Comparison of ENCODE assay signal across 11 cellular contexts in genomic region chr1:27403931-27404330, GRCh38. TPM values are rescaled to one million over a fixed set of nuclear protein-coding genes. Genes with fewer than 3 reads are reported as not detected.
DNase-seq lines count a peak whose midpoint lies in the region; ATAC-seq and TF ChIP-seq lines count a peak whose summit lies in the region.
"Had no signal": no experiment of that assay in that cellular context is flagged by ENCODE, and none has a peak within 500 bp of the region (broad histone marks: within the 10 kb centered on the region; RNA-seq: fewer than 3 reads in every experiment).

No MANE protein-coding gene starts in this region.

- POLR2A ChIA-PET in CD8-positive, alpha-beta T cell (lab: Charles Lee) = no interaction called here

- peak overlapping the region; percentile 66 for H3K9ac ChIP-seq in NT2/D1 (ENCODE audit: insufficient read length, low read depth)
- no peak overlapping the region for H3K9ac ChIP-seq in rectal smooth muscle tissue (ENCODE audit: low read length)

- H3K4me1 ChIP-seq in CD8-positive, alpha-beta T cell (ENCODE audit: insufficient read depth, low read length) = peaks cover 19% of the 10 kb centered on the region
- peaks cover 46% of the 10 kb centered on the region for H3K4me1 ChIP-seq in NT2/D1 (ENCODE audit: insufficient read depth, insufficient read length)
- H3K4me1 ChIP-seq in esophagus muscularis mucosa = peaks cover 73 to 84% (median 79%) of the 10 kb centered on the region in 4 donors
- peaks cover 29% of the 10 kb centered on the region for H3K4me1 ChIP-seq in rectal smooth muscle tissue (ENCODE audit: control insufficient read depth, insufficient read depth, low read length)

- H3K27ac Mint-ChIP-seq in CD8-positive, alpha-beta T cell = peak overlapping the region; percentile 91

- no peak for DNase-seq in CD8-positive, alpha-beta T cell
- DNase-seq in NT2/D1 (ENCODE audit: low read depth, low spot score) (no peak), esophagus muscularis mucosa (ENCODE audit: extremely low spot score) (no peak), dedifferentiated amniotic fluid mesenchymal stem cell (ENCODE audit: extremely low spot score) (no peak), germinal center (ENCODE audit: low spot score) (no peak), G401 (ENCODE audit: low spot score) (no peak), NCI-H2081 (lab: John Stamatoyannopoulos, UW) (no peak)
- DNase-seq: DMS153 had no signal

- no peaks in the 10 kb centered on the region for H3K27me3 Mint-ChIP-seq in CD8-positive, alpha-beta T cell (ENCODE audit: low read depth)

- peaks cover 31% of the 10 kb centered on the region for H3K36me3 Mint-ChIP-seq in CD8-positive, alpha-beta T cell

- TF ChIP-seq CTCF in CD8-positive, alpha-beta T cell (IDR thresholded peaks at IDR 0.05) = no peak
- no peak for TF ChIP-seq CTCF in esophagus muscularis mucosa (IDR thresholded peaks at IDR 0.05)

- no peaks in the 10 kb centered on the region for H3K27me3 ChIP-seq in CD8-positive, alpha-beta T cell (ENCODE audit: insufficient read depth, low read length)
- H3K27me3 ChIP-seq in NT2/D1 (ENCODE audit: insufficient read depth, insufficient read length) = no peaks in the 10 kb centered on the region
- no peaks in the 10 kb centered on the region for H3K27me3 ChIP-seq in esophagus muscularis mucosa
- H3K27me3 ChIP-seq in rectal smooth muscle tissue (ENCODE audit: control insufficient read depth, insufficient read depth, low read length) = no peaks in the 10 kb centered on the region

- no peak overlapping the region for H3K4me3 ChIP-seq in CD8-positive, alpha-beta T cell (ENCODE audit: low read depth, low read length)
- H3K4me3 ChIP-seq in NT2/D1 (ENCODE audit: insufficient read length, low read depth) (no peak overlapping the region), esophagus muscularis mucosa (peak overlapping the region in 1 of 4 donors; percentile 7), rectal smooth muscle tissue (ENCODE audit: low read length) (no peak overlapping the region)
- H3K4me3 ChIP-seq: lung had no signal

- H3K4me3 Mint-ChIP-seq in CD8-positive, alpha-beta T cell = peak overlapping the region; percentile 55

- TF ChIP-seq EP300 in esophagus muscularis mucosa (IDR thresholded peaks at IDR 0.05) = no peak

- in situ Hi-C loops in G401 (cut with HindIII; ENCODE audit: low sequenced_read_pairs) = loop anchor here (25.0 kb wide), 1 partner anchor 183 kb away; no protein-coding TSS in a partner anchor

- CTCF ChIA-PET in CD8-positive, alpha-beta T cell (lab: Charles Lee) = interaction anchor here (0.8 to 13.2 kb wide), 13 partner anchors 9 to 207 kb away, joined by 3 to 406 read pairs (median 6); partner anchors contain the start of gene AHDC1

- peaks cover 26% of the 10 kb centered on the region for H3K36me3 ChIP-seq in CD8-positive, alpha-beta T cell (ENCODE audit: insufficient read depth, low read length)
- H3K36me3 ChIP-seq in NT2/D1 (ENCODE audit: insufficient read depth, insufficient read length, low read length) (peaks cover 27% of the 10 kb centered on the region), esophagus muscularis mucosa (peaks cover 9 to 31% (median 29%) of the 10 kb centered on the region in 4 donors), rectal smooth muscle tissue (ENCODE audit: control insufficient read depth, insufficient read depth, low read length) (peaks cover 21% of the 10 kb centered on the region)

- H3K9me3 Mint-ChIP-seq in CD8-positive, alpha-beta T cell = no peaks in the 10 kb centered on the region

- no peak for TF ChIP-seq POLR2A in esophagus muscularis mucosa (IDR thresholded peaks at IDR 0.05; ENCODE audit: low read depth)

- H3K9me3 ChIP-seq in CD8-positive, alpha-beta T cell (ENCODE audit: low read length) = no peaks in the 10 kb centered on the region
- H3K9me3 ChIP-seq in NT2/D1 (ENCODE audit: insufficient read depth, low read length) (no peaks in the 10 kb centered on the region), esophagus muscularis mucosa (no peaks in the 10 kb centered on the region)

- H3K4me1 Mint-ChIP-seq in CD8-positive, alpha-beta T cell (ENCODE audit: low read depth) = peaks cover 32% of the 10 kb centered on the region

- no peak for ATAC-seq in CD8-positive, alpha-beta T cell

- intact Hi-C loops in CD8-positive, alpha-beta T cell (cut with DNase I, micrococcal nuclease) = loop anchor here (1.0 to 2.0 kb wide), 3 partner anchors 85 to 202 kb away; no protein-coding TSS in a partner anchor
- intact Hi-C loops in esophagus muscularis mucosa (cut with DNase I) = loop anchor here (5.0 kb wide), 1 partner anchor 203 kb away; no protein-coding TSS in a partner anchor

- peak overlapping the region; percentile 35 for H3K27ac ChIP-seq in CD8-positive, alpha-beta T cell (ENCODE audit: low read depth, low read length)
- H3K27ac ChIP-seq in esophagus muscularis mucosa (replicated peaks in 1 of 4) (peak overlapping the region; percentile 73 to 79 (median 76)), rectal smooth muscle tissue (ENCODE audit: low read depth, low read length) (peak overlapping the region; percentile 76)

RNA-seq across cellular contexts. Expression of gene GPR3, which starts 11.5 kb away (rescaled TPM):
- total RNA-seq in CD8-positive, alpha-beta T cell = 1 to 10 TPM in 1 of 2 experiments, not detected in 1; 1.1 TPM
- 1 to 10 TPM in 1 of 4 donors, under 1 TPM in 1, not detected in 2; 0.13 to 4.5 TPM for total RNA-seq in esophagus muscularis mucosa
- total RNA-seq in G401 (2014; rRNA removed; shearing (Covaris generic)) = 2.4 and 6.9 TPM in 2 replicates

RNA-seq across cellular contexts. Expression of gene CD164L2, which starts 20.8 kb away (rescaled TPM):
- total RNA-seq in CD8-positive, alpha-beta T cell = not detected
- total RNA-seq in esophagus muscularis mucosa = not detected
- not detected in 2 replicates for total RNA-seq in G401 (2014; rRNA removed; shearing (Covaris generic))

RNA-seq across cellular contexts. Expression of gene FCN3, which starts 29.3 kb away (rescaled TPM):
- not detected for total RNA-seq in CD8-positive, alpha-beta T cell
- 10 to 100 TPM in 2 of 4 donors, 1 to 10 TPM in 2; 2.9 to 16.6 (median 10.5) TPM for total RNA-seq in esophagus muscularis mucosa
- total RNA-seq in G401 (2014; rRNA removed; shearing (Covaris generic)) = not detected in 2 replicates
- total RNA-seq: MCF 10A had no signal

RNA-seq across cellular contexts. Expression of gene MAP3K6, which starts 37.2 kb away (rescaled TPM):
- total RNA-seq in CD8-positive, alpha-beta T cell = 10 to 100 TPM; 17.5 to 19.9 TPM
- 10 to 100 TPM; 29.7 to 80.1 (median 55.4) TPM for total RNA-seq in esophagus muscularis mucosa
- total RNA-seq in G401 (2014; rRNA removed; shearing (Covaris generic)) = 10.0 and 17.3 TPM in 2 replicates
